11 cellular contexts compared by ENCODE assay signal in genomic region chr6:139392834-139393233, GRCh38. TPM values are rescaled to one million over a fixed set of nuclear protein-coding genes. Genes with fewer than 3 reads are reported as not detected.
A peak's percentile ranks its signal among the peaks of the same experiment; 100 is the strongest.
DNase-seq lines count a peak whose midpoint lies in the region; ATAC-seq and TF ChIP-seq lines count a peak whose summit lies in the region.
"Had no signal": no experiment of that assay in that cellular context is flagged by ENCODE, and none has a peak within 500 bp of the region (broad histone marks: within the 10 kb centered on the region; RNA-seq: fewer than 3 reads in every experiment).

No MANE protein-coding gene starts in this region.

- CTCF ChIA-PET in naive thymus-derived CD4-positive, alpha-beta T cell (lab: Charles Lee): no interaction called here

- no peaks in the 10 kb centered on the region for H3K9me2 ChIP-seq in GM23338 (ENCODE audit: insufficient read depth)

- H3K36me3 Mint-ChIP-seq in naive thymus-derived CD4-positive, alpha-beta T cell: no peaks in the 10 kb centered on the region
- H3K36me3 Mint-ChIP-seq in GM23338 (ENCODE audit: low read depth): no peaks in the 10 kb centered on the region
- H3K36me3 Mint-ChIP-seq: activated naive CD4-positive, alpha-beta T cell treated with anti-CD3 and anti-CD28 coated beads, Interleukin-2, amount 50 U/mL, for 72 hours; immature natural killer cell had no signal

- WGBS in esophagus squamous epithelium, 2 donors: 56 to 72% methylated on average over 2 of the region's 2 CpGs

- H4K20me1 ChIP-seq in GM23338 (replicated peaks; ENCODE audit: insufficient read depth): no peaks in the 10 kb centered on the region

- H3K27ac ChIP-seq in naive thymus-derived CD4-positive, alpha-beta T cell (ENCODE audit: low read depth, low read length): no peak overlapping the region
- no peak overlapping the region for H3K27ac ChIP-seq in esophagus squamous epithelium
- no peak overlapping the region for H3K27ac ChIP-seq in GM23338 (ENCODE audit: low read depth)

- intact Hi-C loops in naive thymus-derived CD4-positive, alpha-beta T cell (cut with micrococcal nuclease): no loop called here
- intact Hi-C loops in esophagus squamous epithelium (cut with DNase I): no loop called here

- no peak overlapping the region for H3K4me3 ChIP-seq in naive thymus-derived CD4-positive, alpha-beta T cell (ENCODE audit: low read length)
- H3K4me3 ChIP-seq in esophagus squamous epithelium (no peak overlapping the region), GM23338 (no peak overlapping the region)

- no peak overlapping the region for H3K4me2 ChIP-seq in GM23338

- TF ChIP-seq CTCF in esophagus squamous epithelium (IDR thresholded peaks at IDR 0.05): no peak
- TF ChIP-seq CTCF in GM23338 (conservative IDR thresholded peaks at IDR 0.05; ENCODE audit: low read depth in 2 of 2): no peak

- H3K4me1 Mint-ChIP-seq in naive thymus-derived CD4-positive, alpha-beta T cell: peaks cover 0 to 1% (median 0%) of the 10 kb centered on the region in 7 donors
- H3K4me1 Mint-ChIP-seq in GM23338: peaks cover 12% of the 10 kb centered on the region
- H3K4me1 Mint-ChIP-seq: immature natural killer cell had no signal

- H3K27ac Mint-ChIP-seq in naive thymus-derived CD4-positive, alpha-beta T cell: no peak overlapping the region
- H3K27ac Mint-ChIP-seq in GM23338: no peak overlapping the region
- H3K27ac Mint-ChIP-seq: activated naive CD4-positive, alpha-beta T cell treated with anti-CD3 and anti-CD28 coated beads, Interleukin-2, amount 50 U/mL, for 72 hours; immature natural killer cell had no signal

- ATAC-seq in GM19035 (IDR thresholded peaks at IDR 0.05; ENCODE audit: unreplicated experiment) (peak; percentile 96), HG02870 (IDR thresholded peaks at IDR 0.05; ENCODE audit: unreplicated experiment) (peak; percentile 99), GM23338 (no peak)
- ATAC-seq in naive thymus-derived CD4-positive, alpha-beta T cell: peak; percentile 67

- H3K27me3 Mint-ChIP-seq in naive thymus-derived CD4-positive, alpha-beta T cell: peaks cover 0 to 5% (median 4%) of the 10 kb centered on the region in 5 donors
- peaks cover 33% of the 10 kb centered on the region for H3K27me3 Mint-ChIP-seq in GM23338 (ENCODE audit: insufficient read depth, low read depth, poor library complexity)

- H3K9me3 ChIP-seq in naive thymus-derived CD4-positive, alpha-beta T cell (ENCODE audit: control insufficient read depth in 2 of 3, low read length in 3 of 3): no peaks in the 10 kb centered on the region
- no peaks in the 10 kb centered on the region for H3K9me3 ChIP-seq in esophagus squamous epithelium

- TF ChIP-seq POLR2A in esophagus squamous epithelium (IDR thresholded peaks at IDR 0.05): no peak

- no peaks in the 10 kb centered on the region for H3K36me3 ChIP-seq in naive thymus-derived CD4-positive, alpha-beta T cell (ENCODE audit: control insufficient read depth in 2 of 3, insufficient read depth in 3 of 3, low read length in 3 of 3)
- no peaks in the 10 kb centered on the region for H3K36me3 ChIP-seq in esophagus squamous epithelium
- H3K36me3 ChIP-seq in GM23338 (ENCODE audit: insufficient read depth): no peaks in the 10 kb centered on the region

- H3K4me3 Mint-ChIP-seq in naive thymus-derived CD4-positive, alpha-beta T cell: no peak overlapping the region
- no peak overlapping the region for H3K4me3 Mint-ChIP-seq in GM23338
- H3K4me3 Mint-ChIP-seq: immature natural killer cell had no signal

- H3K27me3 ChIP-seq in naive thymus-derived CD4-positive, alpha-beta T cell (ENCODE audit: control insufficient read depth in 2 of 2, insufficient read depth in 2 of 2, low read length in 2 of 2): no peaks in the 10 kb centered on the region
- H3K27me3 ChIP-seq in esophagus squamous epithelium (no peaks in the 10 kb centered on the region), GM23338 (ENCODE audit: insufficient read depth) (peaks cover 45% of the 10 kb centered on the region)

- peak; percentile 80 for DNase-seq in NOMO-1 treated with DMSO at 0.1 percent for 48 hours (lab: John Stamatoyannopoulos, UW; ENCODE audit: unreplicated experiment)
- DNase-seq in naive thymus-derived CD4-positive, alpha-beta T cell: no peak
- DNase-seq in esophagus squamous epithelium (lab: John Stamatoyannopoulos, UW): no peak
- no peak for DNase-seq in stimulated activated CD4-positive, alpha-beta T cell treated with anti-CD3 and anti-CD28 coated beads, Interleukin-4, amount 100 ng/mL, for 24 hours
- no peak for DNase-seq in COR-L47 (lab: John Stamatoyannopoulos, UW)
- no peak for DNase-seq in GM23338 (ENCODE audit: low spot score)
- DNase-seq: immature natural killer cell; stimulated activated CD4-positive, alpha-beta T cell treated with anti-CD3 and anti-CD28 coated beads, Interleukin-1b, Interleukin-23, amount 100 ng/mL, for 48 hours had no signal

- H2AFZ ChIP-seq in GM23338: no peak overlapping the region

- no peaks in the 10 kb centered on the region for H3K79me2 ChIP-seq in GM23338 (replicated peaks; ENCODE audit: insufficient read depth)

- POLR2A ChIA-PET in naive thymus-derived CD4-positive, alpha-beta T cell (lab: Charles Lee): no interaction called here

- H3F3A ChIP-seq in GM23338 (replicated peaks; ENCODE audit: low read depth): no peaks in the 10 kb centered on the region

- H3K4me1 ChIP-seq in naive thymus-derived CD4-positive, alpha-beta T cell (ENCODE audit: control insufficient read depth in 2 of 2, insufficient read depth in 2 of 2, low read length in 2 of 2): no peaks in the 10 kb centered on the region
- H3K4me1 ChIP-seq in esophagus squamous epithelium (no peaks in the 10 kb centered on the region), GM23338 (ENCODE audit: insufficient read depth) (peaks cover 9% of the 10 kb centered on the region)

- peaks cover 0 to 2% (median 0%) of the 10 kb centered on the region in 11 donors for H3K9me3 Mint-ChIP-seq in naive thymus-derived CD4-positive, alpha-beta T cell
- H3K9me3 Mint-ChIP-seq in GM23338: no peaks in the 10 kb centered on the region
- H3K9me3 Mint-ChIP-seq: activated naive CD4-positive, alpha-beta T cell treated with anti-CD3 and anti-CD28 coated beads, Interleukin-2, amount 50 U/mL, for 72 hours; immature natural killer cell had no signal

TF ChIP-seq in GM23338, 12 proteins besides CTCF, POLR2A, EP300 and RAD21 (continues in another document):
- no peak for TF ChIP-seq EZH2phosphoT487 (IDR thresholded peaks at IDR 0.05; ENCODE audit: unreplicated experiment)
- no peak for TF ChIP-seq NANOG (IDR thresholded peaks at IDR 0.05; ENCODE audit: borderline replicate concordance)

RNA-seq across cellular contexts. Expression of gene CITED2, which starts 18.4 kb away (rescaled TPM):
- 100 to 1,000 TPM in 4 of 5 experiments, 10 to 100 TPM in 1; 58.8 to 152 (median 118) TPM for total RNA-seq in naive thymus-derived CD4-positive, alpha-beta T cell
- polyA plus RNA-seq in naive thymus-derived CD4-positive, alpha-beta T cell: 10 to 100 TPM; 30.6 to 35.9 TPM
- 100 to 1,000 TPM in 1 of 4 donors, 10 to 100 TPM in 3; 24.8 to 169 (median 60.9) TPM for total RNA-seq in esophagus squamous epithelium
- 74.4 and 76.9 TPM in 2 replicates for total RNA-seq in GM23338 (2014; rRNA removed; shearing (Covaris generic))
- 24.8 and 26.6 TPM in 2 replicates for polyA plus RNA-seq in GM23338 (2016; fragmentation: Nextera tagmentation; extraction: Ambion mirVana)
